ENCODE assay signal across 8 cellular contexts in the genomic region with DNA sequence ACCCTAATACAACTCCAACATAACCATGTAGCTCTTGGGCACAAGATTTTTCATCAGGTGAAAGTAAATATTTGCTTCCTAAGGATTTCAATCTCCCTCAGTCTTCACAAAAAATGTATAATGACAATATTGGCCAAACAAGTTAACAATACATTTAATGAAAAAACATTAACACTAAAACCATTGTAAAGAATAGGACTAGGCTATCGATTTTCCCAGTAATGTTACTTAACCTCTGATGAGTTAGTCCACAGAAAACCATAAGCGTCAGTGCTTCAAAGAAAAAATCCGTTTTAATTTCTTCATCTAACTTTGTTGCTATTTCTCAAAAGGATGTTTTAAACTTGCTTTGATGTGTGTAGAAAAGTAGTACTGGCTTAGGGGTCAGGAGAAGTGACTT. TPM values are rescaled to one million over a fixed set of nuclear protein-coding genes. Genes with fewer than 3 reads are reported as not detected.
DNase-seq lines count a peak whose midpoint lies in the region; ATAC-seq and TF ChIP-seq lines count a peak whose summit lies in the region.

No MANE protein-coding gene starts in this region.

- peaks cover 41% of the 10 kb centered on the region for H3K36me3 Mint-ChIP-seq in T-helper 2 cell treated with Interferon-gamma antibody and Interleukin-4, amounts not matched to agents 5 μg/mL and 100 μg/mL, for 36 hours (ENCODE audit: low read depth)
- H3K36me3 Mint-ChIP-seq in activated naive CD4-positive, alpha-beta T cell treated with anti-CD3 and anti-CD28 coated beads, Interleukin-2, amount 50 U/mL, for 72 hours: peaks cover 26 to 33% of the 10 kb centered on the region in 2 donors

- H3K4me1 ChIP-seq in suprapubic skin: peaks cover 31% of the 10 kb centered on the region

- peaks cover 21% of the 10 kb centered on the region for H3K4me1 Mint-ChIP-seq in T-helper 2 cell treated with Interferon-gamma antibody and Interleukin-4, amounts not matched to agents 5 μg/mL and 100 μg/mL, for 36 hours (ENCODE audit: low read depth)

- no peaks in the 10 kb centered on the region for H3K9me3 Mint-ChIP-seq in T-helper 2 cell treated with Interferon-gamma antibody and Interleukin-4, amounts not matched to agents 5 μg/mL and 100 μg/mL, for 36 hours
- no peaks in the 10 kb centered on the region for H3K9me3 Mint-ChIP-seq in activated naive CD4-positive, alpha-beta T cell treated with anti-CD3 and anti-CD28 coated beads, Interleukin-2, amount 50 U/mL, for 72 hours

- H3K9me3 ChIP-seq in suprapubic skin: no peaks in the 10 kb centered on the region

- no peak for ATAC-seq in activated naive CD4-positive, alpha-beta T cell treated with anti-CD3 and anti-CD28 coated beads, Interleukin-2, amount 50 U/mL, for 72 hours
- ATAC-seq in HG03095 (IDR thresholded peaks at IDR 0.05; ENCODE audit: unreplicated experiment): no peak
- ATAC-seq in GM19463 (IDR thresholded peaks at IDR 0.05; ENCODE audit: unreplicated experiment): no peak

- H3K27ac ChIP-seq in suprapubic skin: peak overlapping the region; percentile 99

- no peak for DNase-seq in T-helper 2 cell treated with Interferon-gamma antibody and Interleukin-4, amounts not matched to agents 5 μg/mL and 100 μg/mL, for 36 hours (ENCODE audit: low spot score)
- DNase-seq in T-helper 2 cell (no peak), kidney epithelial cell (ENCODE audit: low read depth) (no peak), suprapubic skin (ENCODE audit: low spot score in 2 of 2) (no peak), AML-193 (lab: John Stamatoyannopoulos, UW) (no peak)
- no peak for DNase-seq in activated naive CD4-positive, alpha-beta T cell treated with anti-CD3 and anti-CD28 coated beads, Interleukin-2, amount 50 U/mL, for 72 hours (ENCODE audit: low spot score in 2 of 2)

- TF ChIP-seq EP300 in suprapubic skin (IDR thresholded peaks at IDR 0.05): no peak

- no peaks in the 10 kb centered on the region for H3K27me3 Mint-ChIP-seq in T-helper 2 cell treated with Interferon-gamma antibody and Interleukin-4, amounts not matched to agents 5 μg/mL and 100 μg/mL, for 36 hours (ENCODE audit: low read depth)

- H3K4me3 Mint-ChIP-seq in T-helper 2 cell treated with Interferon-gamma antibody and Interleukin-4, amounts not matched to agents 5 μg/mL and 100 μg/mL, for 36 hours: peak overlapping the region; percentile 92

- H3K36me3 ChIP-seq in kidney epithelial cell (ENCODE audit: control insufficient read depth, insufficient read depth, low read length): no peaks in the 10 kb centered on the region
- peaks cover 7% of the 10 kb centered on the region for H3K36me3 ChIP-seq in suprapubic skin

- H3K27me3 ChIP-seq in kidney epithelial cell (ENCODE audit: control insufficient read depth, insufficient read depth, low read length): no peaks in the 10 kb centered on the region
- no peaks in the 10 kb centered on the region for H3K27me3 ChIP-seq in suprapubic skin

- WGBS in suprapubic skin: 52% methylated on average over 3 of the region's 3 CpGs

- peak overlapping the region; percentile 98 for H3K27ac Mint-ChIP-seq in T-helper 2 cell treated with Interferon-gamma antibody and Interleukin-4, amounts not matched to agents 5 μg/mL and 100 μg/mL, for 36 hours
- H3K27ac Mint-ChIP-seq in activated naive CD4-positive, alpha-beta T cell treated with anti-CD3 and anti-CD28 coated beads, Interleukin-2, amount 50 U/mL, for 72 hours: peak overlapping the region; percentile 95 to 96

- TF ChIP-seq POLR2A in suprapubic skin (IDR thresholded peaks at IDR 0.05): no peak

- TF ChIP-seq CTCF in kidney epithelial cell (IDR thresholded peaks at IDR 0.05; ENCODE audit: insufficient read depth, low read length, poor library complexity, severe bottlenecking) (no peak), suprapubic skin (IDR thresholded peaks at IDR 0.05) (no peak)

- H3K4me3 ChIP-seq in kidney epithelial cell (ENCODE audit: low read depth, low read length): peak overlapping the region; percentile 64
- H3K4me3 ChIP-seq in suprapubic skin: peak overlapping the region; percentile 90

RNA-seq across cellular contexts. Expression of gene ZNF33B, which starts 1.2 kb away (rescaled TPM):
- total RNA-seq in activated naive CD4-positive, alpha-beta T cell treated with anti-CD3 and anti-CD28 coated beads, Interleukin-2, amount 50 U/mL, for 72 hours: 10 to 100 TPM; 11.4 to 14.1 TPM
- total RNA-seq in kidney epithelial cell: 20.4 and 25.8 TPM in 2 replicates
- 10 to 100 TPM; 14.3 to 63.3 (median 28.7) TPM for total RNA-seq in suprapubic skin
